ENCODE assay signal across 20 cellular contexts in the genomic region with DNA sequence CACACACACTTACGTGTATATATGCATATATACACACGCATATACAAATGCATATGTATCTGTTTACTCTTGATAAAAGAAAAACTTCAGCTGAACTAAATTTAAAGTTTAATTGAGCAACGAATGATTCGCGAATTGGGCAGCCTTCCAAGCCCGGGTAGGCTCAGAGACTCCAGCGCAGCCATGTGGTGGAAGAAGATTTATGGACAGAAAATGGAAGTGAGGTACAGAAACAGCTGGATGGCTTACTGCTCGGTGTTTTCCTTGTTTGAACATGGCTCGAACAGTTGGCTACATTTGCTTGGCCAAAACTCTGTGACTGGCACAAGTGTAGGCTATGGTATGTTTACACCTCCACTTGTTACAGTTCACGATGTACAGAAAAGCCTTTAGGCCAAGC.
"Had no signal": no experiment of that assay in that cellular context is flagged by ENCODE, and none has a peak within 500 bp of the region (broad histone marks: within the 10 kb centered on the region; RNA-seq: fewer than 3 reads in every experiment).

No MANE protein-coding gene starts in this region.

- H3K9me3 ChIP-seq: esophagus muscularis mucosa, left lung, mucosa of descending colon, neutrophil, stomach, thoracic aorta had no signal

- H3K4me1 ChIP-seq: left lung, stomach had no signal

- ATAC-seq: activated CD8-positive, alpha-beta T cell treated with anti-CD3 and anti-CD28 coated beads for 36 hours; activated T-cell treated with anti-CD3 and anti-CD28 coated beads, Interleukin-2, amount 50 U/mL, for 72 hours; left lung; mucosa of descending colon; naive thymus-derived CD8-positive, alpha-beta T cell had no signal

- H3K27ac ChIP-seq: esophagus muscularis mucosa, left lung, neutrophil, stomach, thoracic aorta had no signal

- FAIRE-seq: bronchial epithelial cell, endometrium, urothelium cell line had no signal

- DNase-seq: activated CD4-positive, alpha-beta T cell treated with anti-CD3 and anti-CD28 coated beads for 4 hours; activated CD8-positive, alpha-beta memory T cell treated with anti-CD3 and anti-CD28 coated beads, Interleukin-2, amount 50 U/mL, for 4 hours; activated CD8-positive, alpha-beta T cell treated with anti-CD3 and anti-CD28 coated beads for 36 hours; activated naive CD8-positive, alpha-beta T cell treated with anti-CD3 and anti-CD28 coated beads, Interleukin-2, amount 10 ng/mL, durations not matched to agents 7 days and 5 days; activated T-cell treated with anti-CD3 and anti-CD28 coated beads, Interleukin-2, amount 50 U/mL, for 72 hours; aorta; foreskin melanocyte; head of caudate nucleus; islet precursor cell; left lung; mucosa of descending colon; naive thymus-derived CD8-positive, alpha-beta T cell; stimulated activated CD4-positive, alpha-beta T cell treated with anti-CD3 and anti-CD28 coated beads, Interleukin-4, amount 100 ng/mL, for 4 hours; stomach had no signal

- H3K36me3 ChIP-seq: esophagus muscularis mucosa, left lung, neutrophil, stomach, thoracic aorta had no signal

- H3K4me3 ChIP-seq: esophagus muscularis mucosa, left lung, mucosa of descending colon, stomach, thoracic aorta had no signal

- H3K27me3 ChIP-seq: esophagus muscularis mucosa, left lung, neutrophil, stomach had no signal
